23 cellular contexts compared by ENCODE assay signal in the genomic region with DNA sequence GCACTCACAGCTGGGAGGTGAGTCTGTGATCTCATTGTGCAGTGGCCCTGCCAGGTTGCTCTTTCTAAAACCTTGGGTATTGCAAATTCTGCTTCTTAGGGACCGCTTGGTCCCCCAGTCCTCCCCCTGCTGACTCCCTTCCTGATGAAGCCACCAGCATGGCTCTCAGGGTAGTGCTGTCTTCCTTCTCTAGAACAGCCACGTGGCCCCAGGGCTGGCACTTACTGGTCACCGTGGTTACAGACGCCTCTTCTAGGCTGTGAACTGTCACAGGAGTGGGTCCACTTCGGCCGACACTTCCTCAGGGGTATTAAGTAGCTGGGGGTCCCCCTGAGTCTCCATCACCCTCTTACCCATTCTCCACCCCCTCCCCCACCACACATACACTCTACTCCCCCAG. TPM values are rescaled to one million over a fixed set of nuclear protein-coding genes. Genes with fewer than 3 reads are reported as not detected.
"Had no signal": no experiment of that assay in that cellular context is flagged by ENCODE, and none has a peak within 500 bp of the region (broad histone marks: within the 10 kb centered on the region; RNA-seq: fewer than 3 reads in every experiment).

No MANE protein-coding gene starts in this region.

- ATAC-seq: activated naive CD8-positive, alpha-beta T cell treated with anti-CD3 and anti-CD28 coated beads, Interleukin-2, amount 50 U/mL, for 24 hours; gastroesophageal sphincter; heart right ventricle; left cardiac atrium; lower lobe of right lung; stimulated activated naive CD8-positive, alpha-beta T cell treated with anti-CD3 and anti-CD28 coated beads, Interleukin-15, Interleukin-2, amounts not matched to agents 100 U/mL and 50 U/mL, for 24 hours had no signal

- DNase-seq: activated CD4-positive, alpha-beta T cell treated with anti-CD3 and anti-CD28 coated beads for 1 hour; activated CD8-positive, alpha-beta memory T cell treated with anti-CD3 and anti-CD28 coated beads for 24 hours; activated CD8-positive, alpha-beta memory T cell treated with anti-CD3 and anti-CD28 coated beads, Interleukin-2, amount 50 U/mL, for 48 hours; activated effector memory CD4-positive, alpha-beta T cell treated with Interleukin-2 at 50 U/mL for 16 hours; activated naive CD4-positive, alpha-beta T cell treated with anti-CD3 and anti-CD28 coated beads, Interleukin-2, amount 10 ng/mL, durations not matched to agents 7 days and 5 days; activated naive CD8-positive, alpha-beta T cell treated with anti-CD3 and anti-CD28 coated beads, Interleukin-2, amount 50 U/mL, for 24 hours; activated T-cell treated with anti-CD3 and anti-CD28 coated beads, Interleukin-2, amount 50 U/mL, for 48 hours; central memory CD4-positive, alpha-beta T cell; colonic mucosa; heart right ventricle; left cardiac atrium; lower lobe of right lung; stimulated activated naive CD8-positive, alpha-beta T cell treated with anti-CD3 and anti-CD28 coated beads, Interleukin-15, Interleukin-2, amounts not matched to agents 100 U/mL and 50 U/mL, for 24 hours; transverse colon; WERI-Rb-1 had no signal

- H3K27ac ChIP-seq: colonic mucosa, gastroesophageal sphincter, lower lobe of right lung, right atrium auricular region, transverse colon, WERI-Rb-1 had no signal

- H3K27me3 ChIP-seq: gastroesophageal sphincter, right atrium auricular region, vagina had no signal

RNA-seq across cellular contexts. Expression of a gene that starts 2.7 kb away (rescaled TPM):
- total RNA-seq: T-helper 2 cell treated with Interferon-gamma antibody and Interleukin-4, amounts not matched to agents 100 ng/mL and 5 ng/mL, for 36 hours had no signal

RNA-seq across cellular contexts. Expression of a gene that starts 4.2 kb away (rescaled TPM):
- total RNA-seq: colonic mucosa; gastroesophageal sphincter; left cardiac atrium; lower lobe of right lung; myocyte; omental fat pad; posterior vena cava; right atrium auricular region; skeletal muscle tissue; T-helper 2 cell treated with Interferon-gamma antibody and Interleukin-4, amounts not matched to agents 100 ng/mL and 5 ng/mL, for 36 hours; transverse colon; vagina had no signal
